In genomic region chr4:70839537-70840093, GRCh38 we compare ENCODE assay signal across 8 cellular contexts.
DNase-seq lines count a peak whose midpoint lies in the region; ATAC-seq and TF ChIP-seq lines count a peak whose summit lies in the region.

Gene GRSF1 (minus strand): TSS chr4:70839890. CDS start chr4:70839827, 63 bp downstream.

- peak within 1 kb of the TSS; percentile 62 for H3K27ac ChIP-seq in caudate nucleus (ENCODE audit: low read depth, low read length)

- ATAC-seq in GM18873 (IDR thresholded peaks at IDR 0.05; ENCODE audit: low FRiP score, unreplicated experiment) (peak; percentile 52), HG03135 (IDR thresholded peaks at IDR 0.05; ENCODE audit: unreplicated experiment) (peak; percentile 68)

- DNase-seq in AG09319 (ENCODE audit: extremely low read depth, low read depth) (peak; percentile 84), NCI-H345 (lab: John Stamatoyannopoulos, UW) (peak; percentile 88), caudate nucleus (lab: John Stamatoyannopoulos, UW) (peak; percentile 11 to 95 (median 85)), islet precursor cell (peak; percentile 96)
- DNase-seq in activated CD4-positive, CD25-positive, alpha-beta regulatory T cell (lab: John Stamatoyannopoulos, UW): peak; percentile 84 to 94 (median 87)
- DNase-seq in stimulated activated CD4-positive, alpha-beta T cell treated with anti-CD3 and anti-CD28 coated beads, Interleukin-12 subunit alpha, Interleukin-12 subunit beta, amount 100 ng/mL, for 4 hours: peak; percentile 91

- no peak for TF ChIP-seq CTCF in AG09319 (IDR thresholded peaks at IDR 0.05; ENCODE audit: low read depth, low read length)

Comparison
In these comparisons a context has a peak if more than half of its experiments do, and no peak if none do; other contexts are left out.
1. Peak in every context shown above with its lines: DNase-seq, ATAC-seq and H3K27ac ChIP-seq.